In genomic region chr14:54396183-54396492, GRCh38 we compare ENCODE assay signal across 8 cellular contexts. TPM values are rescaled to one million over a fixed set of nuclear protein-coding genes. Genes with fewer than 3 reads are reported as not detected.
DNase-seq lines count a peak whose midpoint lies in the region; ATAC-seq and TF ChIP-seq lines count a peak whose summit lies in the region.

No MANE protein-coding gene starts in this region.

- no peaks in the 10 kb centered on the region for H3K9me3 Mint-ChIP-seq in activated CD8-positive, alpha-beta memory T cell treated with anti-CD3 and anti-CD28 coated beads, Interleukin-2, amount 10 ng/mL, durations not matched to agents 7 days and 5 days (ENCODE audit: low read depth)
- peaks cover 2% of the 10 kb centered on the region for H3K9me3 Mint-ChIP-seq in activated naive CD8-positive, alpha-beta T cell treated with anti-CD3 and anti-CD28 coated beads, Interleukin-2, amount 10 ng/mL, durations not matched to agents 7 days and 5 days

- intact Hi-C loops in testis (cut with DNase I; ENCODE audit: low total_unique reads) = no loop called here
- intact Hi-C loops in aorta (cut with DNase I) = no loop called here
- intact Hi-C loops in posterior cingulate gyrus (cut with DNase I) = loop anchor here (1.0 kb wide), 1 partner anchor 45 kb away; the partner anchor contains the start of gene CNIH1

- peaks cover 24% of the 10 kb centered on the region for H3K4me1 Mint-ChIP-seq in activated CD8-positive, alpha-beta memory T cell treated with anti-CD3 and anti-CD28 coated beads, Interleukin-2, amount 10 ng/mL, durations not matched to agents 7 days and 5 days
- H3K4me1 Mint-ChIP-seq in activated naive CD8-positive, alpha-beta T cell treated with anti-CD3 and anti-CD28 coated beads, Interleukin-2, amount 10 ng/mL, durations not matched to agents 7 days and 5 days = peaks cover 22% of the 10 kb centered on the region

- H3K36me3 ChIP-seq in liver (ENCODE audit: control insufficient read depth in 4 of 4, insufficient read depth in 3 of 4, low read depth in 1 of 4, low read length in 3 of 4) (no peaks in the 10 kb centered on the region), testis (ENCODE audit: low read depth, missing control alignments) (no peaks in the 10 kb centered on the region), aorta (ENCODE audit: control insufficient read depth in 1 of 2, insufficient read depth in 2 of 2, low read length in 1 of 2) (no peaks in the 10 kb centered on the region)

- no peak for DNase-seq in activated CD8-positive, alpha-beta memory T cell treated with anti-CD3 and anti-CD28 coated beads, Interleukin-2, amount 10 ng/mL, durations not matched to agents 7 days and 5 days
- no peak for DNase-seq in activated CD8-positive, alpha-beta memory T cell treated with anti-CD3 and anti-CD28 coated beads, Interleukin-2, amount 50 U/mL, for 4 hours
- no peak for DNase-seq in activated naive CD8-positive, alpha-beta T cell treated with anti-CD3 and anti-CD28 coated beads, Interleukin-2, amount 10 ng/mL, durations not matched to agents 7 days and 5 days
- DNase-seq in testis (no peak), NCI-H1048 (lab: John Stamatoyannopoulos, UW) (no peak), aorta (no peak), posterior cingulate gyrus (no peak)

- no peak for TF ChIP-seq POLR2A in testis (IDR thresholded peaks at IDR 0.05)

- no peak for TF ChIP-seq RAD21 in liver (IDR thresholded peaks at IDR 0.05)

- H3K4me3 Mint-ChIP-seq in activated CD8-positive, alpha-beta memory T cell treated with anti-CD3 and anti-CD28 coated beads, Interleukin-2, amount 10 ng/mL, durations not matched to agents 7 days and 5 days = peak overlapping the region; percentile 83
- peak overlapping the region; percentile 94 for H3K4me3 Mint-ChIP-seq in activated naive CD8-positive, alpha-beta T cell treated with anti-CD3 and anti-CD28 coated beads, Interleukin-2, amount 10 ng/mL, durations not matched to agents 7 days and 5 days

- H3K27ac ChIP-seq in liver (ENCODE audit: low read depth in 1 of 2, low read length in 2 of 2) (no peak overlapping the region), testis (no peak overlapping the region), aorta (ENCODE audit: low read depth in 1 of 2, low read length in 2 of 2) (no peak overlapping the region)

- H3K9ac ChIP-seq in liver (ENCODE audit: low read depth in 1 of 2, low read length in 2 of 2) = no peak overlapping the region

- TF ChIP-seq CTCF in liver (IDR thresholded peaks at IDR 0.05; ENCODE audit: low read depth, low read length, missing input control) (no peak), testis (IDR thresholded peaks at IDR 0.05) (no peak)

- H3K9me3 ChIP-seq in liver (ENCODE audit: control insufficient read depth in 4 of 4, low read length in 3 of 4) = no peaks in the 10 kb centered on the region
- no peaks in the 10 kb centered on the region for H3K9me3 ChIP-seq in testis
- no peaks in the 10 kb centered on the region for H3K9me3 ChIP-seq in aorta (ENCODE audit: control insufficient read depth, low read length)

- peaks cover 1% of the 10 kb centered on the region for H3K27me3 Mint-ChIP-seq in activated CD8-positive, alpha-beta memory T cell treated with anti-CD3 and anti-CD28 coated beads, Interleukin-2, amount 10 ng/mL, durations not matched to agents 7 days and 5 days
- peaks cover 2% of the 10 kb centered on the region for H3K27me3 Mint-ChIP-seq in activated naive CD8-positive, alpha-beta T cell treated with anti-CD3 and anti-CD28 coated beads, Interleukin-2, amount 10 ng/mL, durations not matched to agents 7 days and 5 days

- H3K4me1 ChIP-seq in liver (ENCODE audit: control insufficient read depth in 4 of 4, insufficient read depth in 4 of 4, low read length in 3 of 4) = peaks cover 3 to 12% (median 8%) of the 10 kb centered on the region in 4 donors
- H3K4me1 ChIP-seq in testis = no peaks in the 10 kb centered on the region
- no peaks in the 10 kb centered on the region for H3K4me1 ChIP-seq in aorta (ENCODE audit: control insufficient read depth in 1 of 2, insufficient read depth in 2 of 2, low read length in 2 of 2)

- CTCF ChIA-PET in activated CD8-positive, alpha-beta memory T cell treated with anti-CD3 and anti-CD28 coated beads, Interleukin-2, amount 10 ng/mL, durations not matched to agents 7 days and 5 days (lab: Charles Lee) = interaction anchor here (0.5 to 3.0 kb wide), 6 partner anchors 44 to 378 kb away, joined by 3 to 15 read pairs (median 4); partner anchors contain the start of genes CGRRF1 and GMFB

- H3K27me3 ChIP-seq in liver (ENCODE audit: control insufficient read depth in 4 of 4, insufficient read depth in 4 of 4, low read length in 3 of 4) (no peaks in the 10 kb centered on the region), testis (no peaks in the 10 kb centered on the region), aorta (ENCODE audit: control insufficient read depth in 1 of 2, insufficient read depth in 2 of 2, low read length in 1 of 2) (no peaks in the 10 kb centered on the region)

- POLR2A ChIA-PET in activated naive CD8-positive, alpha-beta T cell treated with anti-CD3 and anti-CD28 coated beads, Interleukin-2, amount 10 ng/mL, durations not matched to agents 7 days and 5 days (lab: Charles Lee) = interaction anchor here (0.5 to 2.2 kb wide), 7 partner anchors 17 to 1244 kb away, joined by 3 to 12 read pairs (median 4); partner anchors contain the start of gene CGRRF1

- 70% methylated on average over 9 of the region's 9 CpGs for WGBS in liver
- WGBS in testis, 2 donors = 43 to 61% methylated on average over 9 of the region's 9 CpGs
- WGBS in aorta, 2 donors = 70 to 80% methylated on average over 9 of the region's 9 CpGs

- H3K27ac Mint-ChIP-seq in activated CD8-positive, alpha-beta memory T cell treated with anti-CD3 and anti-CD28 coated beads, Interleukin-2, amount 10 ng/mL, durations not matched to agents 7 days and 5 days = peak overlapping the region; percentile 90
- peak overlapping the region; percentile 89 for H3K27ac Mint-ChIP-seq in activated naive CD8-positive, alpha-beta T cell treated with anti-CD3 and anti-CD28 coated beads, Interleukin-2, amount 10 ng/mL, durations not matched to agents 7 days and 5 days

- peak overlapping the region; percentile 42 to 68 (median 49) for H3K4me3 ChIP-seq in liver (ENCODE audit: low read depth in 1 of 3, low read length in 3 of 3)
- peak overlapping the region; percentile 69 to 71 for H3K4me3 ChIP-seq in testis
- peak overlapping the region in 1 of 2 donors; percentile 38 for H3K4me3 ChIP-seq in aorta (ENCODE audit: low read length in 2 of 2)

- ATAC-seq in activated CD8-positive, alpha-beta memory T cell treated with anti-CD3 and anti-CD28 coated beads, Interleukin-2, amount 10 ng/mL, durations not matched to agents 7 days and 5 days = no peak
- ATAC-seq in activated naive CD8-positive, alpha-beta T cell treated with anti-CD3 and anti-CD28 coated beads, Interleukin-2, amount 10 ng/mL, durations not matched to agents 7 days and 5 days (ENCODE audit: low read depth) = no peak
- no peak for ATAC-seq in aorta (ENCODE audit: low FRiP score)

- peaks cover 12% of the 10 kb centered on the region for H3K36me3 Mint-ChIP-seq in activated CD8-positive, alpha-beta memory T cell treated with anti-CD3 and anti-CD28 coated beads, Interleukin-2, amount 10 ng/mL, durations not matched to agents 7 days and 5 days
- H3K36me3 Mint-ChIP-seq in activated naive CD8-positive, alpha-beta T cell treated with anti-CD3 and anti-CD28 coated beads, Interleukin-2, amount 10 ng/mL, durations not matched to agents 7 days and 5 days = peaks cover 10% of the 10 kb centered on the region

TF ChIP-seq in liver, 16 proteins besides CTCF, POLR2A, EP300 and RAD21:
- TF ChIP-seq YY1 (IDR thresholded peaks at IDR 0.05) (no peak), GABPA (IDR thresholded peaks at IDR 0.05 in 1 of 2, conservative IDR thresholded peaks at IDR 0.05 in 1 of 2) (no peak), FOXA2 (IDR thresholded peaks at IDR 0.05) (no peak)
TF ChIP-seq in liver: peak in this region for 0.

RNA-seq across cellular contexts. Expression of gene CDKN3, which starts 0.7 kb away (rescaled TPM):
- total RNA-seq in activated CD8-positive, alpha-beta memory T cell treated with anti-CD3 and anti-CD28 coated beads, Interleukin-2, amount 10 ng/mL, durations not matched to agents 7 days and 5 days = 10 to 100 TPM; 82.6 to 96.0 TPM
- 10 to 100 TPM; 64.8 to 67.6 TPM for total RNA-seq in activated naive CD8-positive, alpha-beta T cell treated with anti-CD3 and anti-CD28 coated beads, Interleukin-2, amount 10 ng/mL, durations not matched to agents 7 days and 5 days
- total RNA-seq in liver (10 to 100 TPM in 1 of 2 donors, under 1 TPM in 1; 0.50 to 33.9 TPM), testis (100 to 1,000 TPM in 1 of 2 donors, 10 to 100 TPM in 1; 99.0 to 160 TPM), aorta (10 to 100 TPM in 1 of 2 donors, 1 to 10 TPM in 1; 8.1 to 10.5 TPM)
- polyA plus RNA-seq in liver (1 to 10 TPM; 1.5 to 4.1 TPM), testis (ENCODE audit: insufficient read depth, low read depth, low replicate concordance) (398 TPM), aorta (1 to 10 TPM; 2.2 to 4.8 TPM)

RNA-seq across cellular contexts. Expression of gene CNIH1, which starts 45.0 kb away (rescaled TPM):
- 10 to 100 TPM; 39.8 to 61.9 TPM for total RNA-seq in activated CD8-positive, alpha-beta memory T cell treated with anti-CD3 and anti-CD28 coated beads, Interleukin-2, amount 10 ng/mL, durations not matched to agents 7 days and 5 days
- 10 to 100 TPM; 54.9 to 63.2 TPM for total RNA-seq in activated naive CD8-positive, alpha-beta T cell treated with anti-CD3 and anti-CD28 coated beads, Interleukin-2, amount 10 ng/mL, durations not matched to agents 7 days and 5 days
- total RNA-seq in liver (100 to 1,000 TPM in 1 of 2 donors, 10 to 100 TPM in 1; 33.9 to 102 TPM), testis (100 to 1,000 TPM in 1 of 2 donors, 10 to 100 TPM in 1; 44.2 to 157 TPM), aorta (10 to 100 TPM; 83.3 to 91.4 TPM)
- polyA plus RNA-seq in liver (100 to 1,000 TPM; 129 to 193 TPM), testis (ENCODE audit: insufficient read depth, low read depth, low replicate concordance) (121 TPM), aorta (10 to 100 TPM; 86.1 to 92.3 TPM)
